8 cellular contexts compared by ENCODE assay signal in the genomic region with DNA sequence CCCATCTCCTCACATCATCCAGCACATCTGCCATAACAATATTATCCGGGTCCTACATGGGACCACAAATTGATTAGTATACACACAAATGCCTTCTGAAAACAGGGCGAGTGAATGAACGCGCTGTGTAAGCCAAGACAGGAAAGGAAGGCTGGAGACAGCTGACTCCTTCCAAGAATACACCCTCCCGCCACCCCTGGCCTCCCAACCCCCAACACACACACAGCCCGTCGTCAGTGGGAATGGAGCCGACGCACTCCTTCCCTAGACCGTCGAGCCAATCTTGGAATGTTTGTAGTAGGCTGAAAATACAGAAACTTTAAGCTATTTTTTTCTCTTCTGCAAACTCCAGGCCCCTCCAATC. TPM values are rescaled to one million over a fixed set of nuclear protein-coding genes. Genes with fewer than 3 reads are reported as not detected.
DNase-seq lines count a peak whose midpoint lies in the region; ATAC-seq and TF ChIP-seq lines count a peak whose summit lies in the region.

No MANE protein-coding gene starts in this region.

- H3K4me3 Mint-ChIP-seq in endothelial cell (ENCODE audit: unreplicated experiment) = peak overlapping the region; percentile 94
- H3K4me3 Mint-ChIP-seq in neural crest cell = peak overlapping the region; percentile 95

- peak overlapping the region; percentile 54; the same call in 1 of the 2 replicates for H2AFZ ChIP-seq in KMS-11 (ENCODE audit: low read depth)

- POLR2A ChIA-PET in A673 (lab: Charles Lee; ENCODE audit: low non-redundant PET) = no interaction called here

- CTCF ChIA-PET in A673 (lab: Charles Lee) = interaction anchor here (1.2 kb wide), 1 partner anchor 266 kb away, joined by 4 read pairs; a partner anchor contains a TSS

- H3K27me3 Mint-ChIP-seq in endothelial cell (ENCODE audit: unreplicated experiment) = peaks cover 1% of the 10 kb centered on the region
- H3K27me3 Mint-ChIP-seq in neural crest cell (ENCODE audit: low read depth) = peaks cover 20% of the 10 kb centered on the region

- peak overlapping the region; percentile 80 for H3K27ac Mint-ChIP-seq in endothelial cell (ENCODE audit: unreplicated experiment)
- H3K27ac Mint-ChIP-seq in neural crest cell (ENCODE audit: unreplicated experiment) = no peak overlapping the region

- intact Hi-C loops in A673 (cut with micrococcal nuclease; ENCODE audit: unreplicated experiment) = no loop called here

- H3K27me3 ChIP-seq in A673 (replicated peaks; ENCODE audit: insufficient read depth, low read depth, low read length, poor library complexity) (no peaks in the 10 kb centered on the region), KMS-11 (ENCODE audit: insufficient read depth, low read depth) (no peaks in the 10 kb centered on the region)

- peaks cover 14% of the 10 kb centered on the region; the same call in 1 of the 2 replicates for H3K79me2 ChIP-seq in KMS-11 (ENCODE audit: insufficient read depth, low read depth)

- no peaks in the 10 kb centered on the region for H4K20me1 ChIP-seq in KMS-11 (ENCODE audit: insufficient read depth)

- H3K36me3 ChIP-seq in A673 (ENCODE audit: insufficient read depth, low read length, poor library complexity, severe bottlenecking) = no peaks in the 10 kb centered on the region
- H3K36me3 ChIP-seq in KMS-11 (ENCODE audit: insufficient read depth) = no peaks in the 10 kb centered on the region

- H3K9me3 Mint-ChIP-seq in endothelial cell (ENCODE audit: unreplicated experiment) (no peaks in the 10 kb centered on the region), neural crest cell (peaks cover 2% of the 10 kb centered on the region)

- no peak for DNase-seq in A673 (ENCODE audit: low spot score)
- DNase-seq in endothelial cell (ENCODE audit: low spot score) = no peak
- no peak for DNase-seq in neural crest cell (ENCODE audit: low read depth, low spot score)
- DNase-seq in KG1 (lab: John Stamatoyannopoulos, UW) = no peak
- no peak for DNase-seq in NCI-H526 treated with DMSO at 0.1 percent for 48 hours (lab: John Stamatoyannopoulos, UW)
- no peak for DNase-seq in NCI-H2196 (lab: John Stamatoyannopoulos, UW; ENCODE audit: unreplicated experiment)

- H3K4me2 ChIP-seq in KMS-11 = peak overlapping the region; percentile 37; the same call in 1 of the 2 replicates

- H3K4me1 ChIP-seq in A673 (ENCODE audit: insufficient read depth, low read length, poor library complexity, severe bottlenecking) (no peaks in the 10 kb centered on the region), KMS-11 (ENCODE audit: low read depth, poor library complexity, severe bottlenecking) (no peaks in the 10 kb centered on the region)

- no peaks in the 10 kb centered on the region for H3K36me3 Mint-ChIP-seq in endothelial cell (ENCODE audit: low read depth, unreplicated experiment)
- no peaks in the 10 kb centered on the region for H3K36me3 Mint-ChIP-seq in neural crest cell (ENCODE audit: low read depth)

- no peaks in the 10 kb centered on the region for H3K9me3 ChIP-seq in A673 (ENCODE audit: low read depth, low read length, poor library complexity, severe bottlenecking)

- BruUV-seq in A673 (replicated peaks; lab: Mats Ljungman, UMichigan) = no TSS peak

- no peak for TF ChIP-seq CTCF in A673 (conservative IDR thresholded peaks at IDR 0.05; ENCODE audit: low read depth, low read length)
- no peak for TF ChIP-seq CTCF in KMS-11 (conservative IDR thresholded peaks at IDR 0.05; ENCODE audit: low read depth, low read length)
- TF ChIP-seq CTCF in endothelial cell (IDR thresholded peaks at IDR 0.05; ENCODE audit: unreplicated experiment) = no peak
- TF ChIP-seq CTCF in neural crest cell (conservative IDR thresholded peaks at IDR 0.05) = no peak

- H3K9ac ChIP-seq in KMS-11 = peak overlapping the region; percentile 63; the same call in 1 of the 2 replicates

- ATAC-seq in GM19467 (IDR thresholded peaks at IDR 0.05; ENCODE audit: unreplicated experiment) = peak; percentile 17

- H3K27ac ChIP-seq in A673 (ENCODE audit: low read depth, low read length, poor library complexity, severe bottlenecking) (no peak overlapping the region), KMS-11 (no peak overlapping the region)

- H3K4me3 ChIP-seq in A673 (ENCODE audit: low read depth, low read length, poor library complexity, severe bottlenecking) (peak overlapping the region; percentile 59), KMS-11 (IDR thresholded peaks at IDR 0.05; ENCODE audit: insufficient read depth, low read depth, low read length) (no peak overlapping the region)

- H3K4me1 Mint-ChIP-seq in endothelial cell (ENCODE audit: unreplicated experiment) (peaks cover 7% of the 10 kb centered on the region), neural crest cell (peaks cover 17% of the 10 kb centered on the region)

RNA-seq across cellular contexts. Expression of a gene that starts 0.3 kb away (rescaled TPM):
- total RNA-seq in A673 (2021) (8.6 and 9.8 TPM in 2 replicates), endothelial cell (ENCODE audit: unreplicated experiment) (20.1 TPM), neural crest cell (24.8 and 27.5 TPM in 2 replicates)

RNA-seq across cellular contexts. Expression of a gene that starts 38.0 kb away (rescaled TPM):
- total RNA-seq in A673 (2021) (0.96 and 1.4 TPM in 2 replicates), endothelial cell (ENCODE audit: unreplicated experiment) (6.3 TPM), neural crest cell (9.4 and 9.9 TPM in 2 replicates)
